In genomic region chr2:226176298-226176984, GRCh38 we compare ENCODE assay signal across 30 cellular contexts.
"Had no signal": no experiment of that assay in that cellular context is flagged by ENCODE, and none has a peak within 500 bp of the region (broad histone marks: within the 10 kb centered on the region; RNA-seq: fewer than 3 reads in every experiment).

No MANE protein-coding gene starts in this region.

- H3K4me1 Mint-ChIP-seq: memory B cell; naive thymus-derived CD4-positive, alpha-beta T cell; nephron; neural progenitor cell; stimulated activated memory B cell treated with anti-CD40 and anti-IgM and Interleukin-4, amounts not matched to agents 10 μg/mL and 1 μg/mL and 100 μg/mL, for 72 hours had no signal

- H3K27me3 Mint-ChIP-seq: dendritic cell treated with granulocyte-macrophage colony-stimulating factor and Interleukin-4, amounts not matched to agents 40 ng/mL and 50 ng/mL, for 4 days; memory B cell; stimulated activated memory B cell treated with anti-CD40 and anti-IgM and Interleukin-4, amounts not matched to agents 10 μg/mL and 1 μg/mL and 100 μg/mL, for 72 hours had no signal

- H3K36me3 Mint-ChIP-seq: memory B cell; naive thymus-derived CD4-positive, alpha-beta T cell; stimulated activated memory B cell treated with anti-CD40 and anti-IgM and Interleukin-4, amounts not matched to agents 10 μg/mL and 1 μg/mL and 100 μg/mL, for 72 hours had no signal

- H3K9me3 ChIP-seq: colonic mucosa, gastrocnemius medialis, prostate gland, testis, vagina had no signal

- H3K36me3 ChIP-seq: colonic mucosa, esophagus squamous epithelium, gastrocnemius medialis, neural progenitor cell, prostate gland, right atrium auricular region, sigmoid colon, spleen, tibial nerve, upper lobe of right lung, vagina had no signal

- H3K79me2 ChIP-seq: hepatocyte, parathyroid adenoma had no signal

- H3K27ac ChIP-seq: colonic mucosa, esophagus squamous epithelium, gastrocnemius medialis, hepatocyte, neural progenitor cell, parathyroid adenoma, prostate gland, right atrium auricular region, sigmoid colon, spleen, testis, tibial nerve, upper lobe of right lung, vagina had no signal

- H3K4me2 ChIP-seq: hepatocyte, neural progenitor cell had no signal

- H3K9ac ChIP-seq: neural progenitor cell, parathyroid adenoma had no signal

- H3K9me3 Mint-ChIP-seq: endodermal cell had no signal

- H3K4me3 Mint-ChIP-seq: dendritic cell treated with granulocyte-macrophage colony-stimulating factor and Interleukin-4, amounts not matched to agents 40 ng/mL and 50 ng/mL, for 4 days; endodermal cell; memory B cell; naive thymus-derived CD4-positive, alpha-beta T cell; nephron; neural progenitor cell; stimulated activated memory B cell treated with anti-CD40 and anti-IgM and Interleukin-4, amounts not matched to agents 10 μg/mL and 1 μg/mL and 100 μg/mL, for 72 hours had no signal

- H3K4me1 ChIP-seq: colonic mucosa, esophagus squamous epithelium, gastrocnemius medialis, parathyroid adenoma, prostate gland, right atrium auricular region, spleen, testis, tibial nerve, upper lobe of right lung had no signal

- H3K4me3 ChIP-seq: colonic mucosa, esophagus squamous epithelium, gastrocnemius medialis, hepatocyte, lung, neural progenitor cell, prostate gland, right atrium auricular region, sigmoid colon, spleen, testis, tibial nerve, upper lobe of right lung, vagina had no signal

- DNase-seq: colonic mucosa; effector CD8-positive, alpha-beta T cell; endodermal cell; erythroblast; esophagus squamous epithelium; gastrocnemius medialis; head of caudate nucleus; kidney; midbrain; naive thymus-derived CD4-positive, alpha-beta T cell; sigmoid colon; spleen; stimulated activated CD4-positive, alpha-beta T cell treated with anti-CD3 and anti-CD28 coated beads, Interleukin-4, amount 100 ng/mL, for 4 hours; stimulated activated naive CD8-positive, alpha-beta T cell treated with anti-CD3 and anti-CD28 coated beads, Interleukin-15, Interleukin-2, amounts not matched to agents 100 U/mL and 50 U/mL, for 24 hours; substantia nigra; testis; upper lobe of right lung had no signal

- H2AFZ ChIP-seq: hepatocyte, neural progenitor cell, parathyroid adenoma had no signal

- ATAC-seq: gastrocnemius medialis; left lobe of liver; naive thymus-derived CD4-positive, alpha-beta T cell; stimulated activated memory B cell treated with anti-CD40 and anti-IgM and Interleukin-4, amounts not matched to agents 10 μg/mL and 1 μg/mL and 100 μg/mL, for 72 hours; stimulated activated naive CD8-positive, alpha-beta T cell treated with anti-CD3 and anti-CD28 coated beads, Interleukin-15, Interleukin-2, amounts not matched to agents 100 U/mL and 50 U/mL, for 24 hours; upper lobe of right lung had no signal

- FAIRE-seq: kidney had no signal

- H3K27me3 ChIP-seq: colonic mucosa, esophagus squamous epithelium, gastrocnemius medialis, hepatocyte, neural progenitor cell, right atrium auricular region, sigmoid colon, spleen, testis, tibial nerve, upper lobe of right lung, vagina had no signal

- H3K27ac Mint-ChIP-seq: dendritic cell treated with granulocyte-macrophage colony-stimulating factor and Interleukin-4, amounts not matched to agents 40 ng/mL and 50 ng/mL, for 4 days; endodermal cell; memory B cell; naive thymus-derived CD4-positive, alpha-beta T cell; nephron; neural progenitor cell; stimulated activated memory B cell treated with anti-CD40 and anti-IgM and Interleukin-4, amounts not matched to agents 10 μg/mL and 1 μg/mL and 100 μg/mL, for 72 hours had no signal
